ENCODE assay signal across 7 cellular contexts in the genomic region with DNA sequence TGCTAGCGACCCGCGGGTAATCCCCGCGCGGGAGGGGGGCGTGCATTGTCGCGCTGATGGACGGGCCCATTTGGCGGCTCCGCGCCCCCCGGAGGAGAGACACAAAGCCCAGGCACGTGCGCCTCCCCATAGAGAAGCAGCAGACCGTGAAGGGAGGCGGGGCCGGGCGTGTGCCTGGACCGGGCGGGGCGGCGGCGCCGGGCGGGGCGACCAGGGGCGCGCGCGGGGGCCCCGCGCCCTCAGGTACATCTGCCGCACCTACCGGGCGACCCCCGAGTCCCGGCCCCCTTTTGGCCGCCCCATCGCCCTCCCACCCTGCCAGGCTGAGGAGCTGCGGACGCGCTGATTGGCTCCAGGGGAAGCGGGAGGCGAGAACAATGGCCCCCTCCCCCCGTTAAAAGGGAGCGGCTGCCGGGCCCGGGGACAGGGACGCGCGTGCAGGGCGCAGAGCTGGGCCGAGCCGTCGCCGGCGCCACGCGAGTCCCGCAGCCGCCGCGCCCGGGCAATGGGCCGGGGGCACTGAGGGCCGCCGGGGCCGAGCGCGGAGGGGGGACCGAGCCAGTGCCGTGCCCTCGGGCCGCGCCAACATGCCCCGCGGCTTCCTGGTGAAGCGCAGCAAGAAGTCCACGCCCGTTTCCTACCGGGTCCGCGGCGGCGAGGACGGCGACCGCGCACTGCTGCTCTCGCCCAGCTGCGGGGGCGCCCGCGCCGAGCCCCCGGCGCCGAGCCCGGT. TPM values are rescaled to one million over a fixed set of nuclear protein-coding genes. Genes with fewer than 3 reads are reported as not detected.
DNase-seq lines count a peak whose midpoint lies in the region; ATAC-seq and TF ChIP-seq lines count a peak whose summit lies in the region.

INSM1 (plus strand) TSS at position 424 of the 733 bp plus-strand sequence; CDS start at position 588, 164 bp downstream.

- TF ChIP-seq CTCF in GM23338 (conservative IDR thresholded peaks at IDR 0.05; ENCODE audit: low read depth in 2 of 2) (no peak), RWPE1 (conservative IDR thresholded peaks at IDR 0.05; ENCODE audit: low read depth) (no peak)

- no peaks in the 10 kb centered on the region for H3K36me3 ChIP-seq in GM23338 (ENCODE audit: insufficient read depth)

- peak; percentile 3; the same call in 2 of the 3 replicates for ATAC-seq in GM23338
- ATAC-seq in memory B cell (ENCODE audit: low read depth), result no peak
- no peak for ATAC-seq in GM21528 (IDR thresholded peaks at IDR 0.05; ENCODE audit: low FRiP score, unreplicated experiment)
- no peak for ATAC-seq in HG03378 (IDR thresholded peaks at IDR 0.05; ENCODE audit: unreplicated experiment)

- H3K27ac ChIP-seq in GM23338 (ENCODE audit: low read depth), result no peak within 1 kb of the TSS
- H3K27ac ChIP-seq in RWPE1, result no peak within 1 kb of the TSS

- H3K4me3 Mint-ChIP-seq in GM23338 (peak within 1 kb of the TSS; percentile 78), memory B cell (peak within 1 kb of the TSS; percentile 87)

- peak within 1 kb of the TSS; percentile 93 for H3K4me2 ChIP-seq in GM23338

- no peaks in the 10 kb centered on the region for H3K9me2 ChIP-seq in GM23338 (ENCODE audit: insufficient read depth)

- H3K79me2 ChIP-seq in GM23338 (replicated peaks; ENCODE audit: insufficient read depth), result no peaks in the 10 kb centered on the region

- H4K20me1 ChIP-seq in GM23338 (replicated peaks; ENCODE audit: insufficient read depth), result no peaks in the 10 kb centered on the region

- H2AFZ ChIP-seq in GM23338, result peak within 1 kb of the TSS; percentile 92

- peaks cover 40% of the 10 kb centered on the region for H3K4me1 ChIP-seq in GM23338 (ENCODE audit: insufficient read depth)

- peaks cover 83% of the 10 kb centered on the region for H3K27me3 ChIP-seq in GM23338 (ENCODE audit: insufficient read depth)

- H3F3A ChIP-seq in GM23338 (replicated peaks; ENCODE audit: low read depth), result peaks cover 11% of the 10 kb centered on the region; the same call in 1 of the 2 replicates

- peak; percentile 75 for DNase-seq in GM23338 (ENCODE audit: low spot score)
- DNase-seq in NCI-H2107 (lab: John Stamatoyannopoulos, UW), result peak; percentile 95
- DNase-seq in amygdala (lab: John Stamatoyannopoulos, UW), result peak in 36 of 56 donors; percentile 21 to 86 (median 56)
- DNase-seq in memory B cell (ENCODE audit: low spot score in 2 of 2), result peak in 1 of 2 donors; percentile 16
- DNase-seq in RWPE1 (ENCODE audit: low spot score), result no peak

- POLR2A ChIA-PET in RWPE1 (lab: Yijun Ruan, JAX; ENCODE audit: low non-redundant PET), result no interaction called here

- H3K4me1 Mint-ChIP-seq in GM23338 (peaks cover 42% of the 10 kb centered on the region), memory B cell (peaks cover 21% of the 10 kb centered on the region)

- H3K9me3 Mint-ChIP-seq in GM23338 (peaks cover 5% of the 10 kb centered on the region; the same call in 2 of the 3 replicates), memory B cell (no peaks in the 10 kb centered on the region)

- H3K27ac Mint-ChIP-seq in GM23338, result no peak within 1 kb of the TSS
- H3K27ac Mint-ChIP-seq in memory B cell, result no peak within 1 kb of the TSS

- CTCF ChIA-PET in RWPE1 (lab: Yijun Ruan, JAX), result no interaction called here

- peaks cover 79% of the 10 kb centered on the region for H3K27me3 Mint-ChIP-seq in GM23338 (ENCODE audit: insufficient read depth, low read depth, poor library complexity)
- H3K27me3 Mint-ChIP-seq in memory B cell, result peaks cover 32% of the 10 kb centered on the region

- H3K36me3 Mint-ChIP-seq in GM23338 (ENCODE audit: low read depth) (no peaks in the 10 kb centered on the region; the same call in 2 of the 3 replicates), memory B cell (no peaks in the 10 kb centered on the region)

- peak within 1 kb of the TSS; percentile 67 for H3K4me3 ChIP-seq in GM23338

TF ChIP-seq in GM23338, 12 proteins besides CTCF, POLR2A, EP300 and RAD21 (continues in another document):
- TF ChIP-seq, protein P1, sequence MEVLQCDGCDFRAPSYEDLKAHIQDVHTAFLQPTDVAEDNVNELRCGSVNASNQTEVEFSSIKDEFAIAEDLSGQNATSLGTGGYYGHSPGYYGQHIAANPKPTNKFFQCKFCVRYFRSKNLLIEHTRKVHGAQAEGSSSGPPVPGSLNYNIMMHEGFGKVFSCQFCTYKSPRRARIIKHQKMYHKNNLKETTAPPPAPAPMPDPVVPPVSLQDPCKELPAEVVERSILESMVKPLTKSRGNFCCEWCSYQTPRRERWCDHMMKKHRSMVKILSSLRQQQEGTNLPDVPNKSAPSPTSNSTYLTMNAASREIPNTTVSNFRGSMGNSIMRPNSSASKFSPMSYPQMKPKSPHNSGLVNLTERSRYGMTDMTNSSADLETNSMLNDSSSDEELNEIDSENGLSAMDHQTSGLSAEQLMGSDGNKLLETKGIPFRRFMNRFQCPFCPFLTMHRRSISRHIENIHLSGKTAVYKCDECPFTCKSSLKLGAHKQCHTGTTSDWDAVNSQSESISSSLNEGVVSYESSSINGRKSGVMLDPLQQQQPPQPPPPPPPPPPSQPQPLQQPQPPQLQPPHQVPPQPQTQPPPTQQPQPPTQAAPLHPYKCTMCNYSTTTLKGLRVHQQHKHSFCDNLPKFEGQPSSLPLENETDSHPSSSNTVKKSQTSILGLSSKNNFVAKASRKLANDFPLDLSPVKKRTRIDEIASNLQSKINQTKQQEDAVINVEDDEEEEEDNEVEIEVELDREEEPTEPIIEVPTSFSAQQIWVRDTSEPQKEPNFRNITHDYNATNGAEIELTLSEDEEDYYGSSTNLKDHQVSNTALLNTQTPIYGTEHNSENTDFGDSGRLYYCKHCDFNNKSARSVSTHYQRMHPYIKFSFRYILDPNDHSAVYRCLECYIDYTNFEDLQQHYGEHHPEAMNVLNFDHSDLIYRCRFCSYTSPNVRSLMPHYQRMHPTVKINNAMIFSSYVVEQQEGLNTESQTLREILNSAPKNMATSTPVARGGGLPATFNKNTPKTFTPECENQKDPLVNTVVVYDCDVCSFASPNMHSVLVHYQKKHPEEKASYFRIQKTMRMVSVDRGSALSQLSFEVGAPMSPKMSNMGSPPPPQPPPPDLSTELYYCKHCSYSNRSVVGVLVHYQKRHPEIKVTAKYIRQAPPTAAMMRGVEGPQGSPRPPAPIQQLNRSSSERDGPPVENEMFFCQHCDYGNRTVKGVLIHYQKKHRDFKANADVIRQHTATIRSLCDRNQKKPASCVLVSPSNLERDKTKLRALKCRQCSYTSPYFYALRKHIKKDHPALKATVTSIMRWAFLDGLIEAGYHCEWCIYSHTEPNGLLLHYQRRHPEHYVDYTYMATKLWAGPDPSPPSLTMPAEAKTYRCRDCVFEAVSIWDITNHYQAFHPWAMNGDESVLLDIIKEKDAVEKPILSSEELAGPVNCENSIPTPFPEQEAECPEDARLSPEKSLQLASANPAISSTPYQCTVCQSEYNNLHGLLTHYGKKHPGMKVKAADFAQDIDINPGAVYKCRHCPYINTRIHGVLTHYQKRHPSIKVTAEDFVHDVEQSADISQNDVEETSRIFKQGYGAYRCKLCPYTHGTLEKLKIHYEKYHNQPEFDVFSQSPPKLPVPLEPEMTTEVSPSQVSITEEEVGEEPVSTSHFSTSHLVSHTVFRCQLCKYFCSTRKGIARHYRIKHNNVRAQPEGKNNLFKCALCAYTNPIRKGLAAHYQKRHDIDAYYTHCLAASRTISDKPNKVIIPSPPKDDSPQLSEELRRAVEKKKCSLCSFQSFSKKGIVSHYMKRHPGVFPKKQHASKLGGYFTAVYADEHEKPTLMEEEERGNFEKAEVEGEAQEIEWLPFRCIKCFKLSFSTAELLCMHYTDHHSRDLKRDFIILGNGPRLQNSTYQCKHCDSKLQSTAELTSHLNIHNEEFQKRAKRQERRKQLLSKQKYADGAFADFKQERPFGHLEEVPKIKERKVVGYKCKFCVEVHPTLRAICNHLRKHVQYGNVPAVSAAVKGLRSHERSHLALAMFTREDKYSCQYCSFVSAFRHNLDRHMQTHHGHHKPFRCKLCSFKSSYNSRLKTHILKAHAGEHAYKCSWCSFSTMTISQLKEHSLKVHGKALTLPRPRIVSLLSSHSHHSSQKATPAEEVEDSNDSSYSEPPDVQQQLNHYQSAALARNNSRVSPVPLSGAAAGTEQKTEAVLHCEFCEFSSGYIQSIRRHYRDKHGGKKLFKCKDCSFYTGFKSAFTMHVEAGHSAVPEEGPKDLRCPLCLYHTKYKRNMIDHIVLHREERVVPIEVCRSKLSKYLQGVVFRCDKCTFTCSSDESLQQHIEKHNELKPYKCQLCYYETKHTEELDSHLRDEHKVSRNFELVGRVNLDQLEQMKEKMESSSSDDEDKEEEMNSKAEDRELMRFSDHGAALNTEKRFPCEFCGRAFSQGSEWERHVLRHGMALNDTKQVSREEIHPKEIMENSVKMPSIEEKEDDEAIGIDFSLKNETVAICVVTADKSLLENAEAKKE (CRISPR knock-in tag; IDR thresholded peaks at IDR 0.05), result no peak
- TF ChIP-seq STAT1 (IDR thresholded peaks at IDR 0.05; ENCODE audit: unreplicated experiment) (no peak), ETS1 (IDR thresholded peaks at IDR 0.05) (no peak), EZH2 (IDR thresholded peaks at IDR 0.05; ENCODE audit: low read depth, unreplicated experiment) (no peak), EZH2phosphoT487 (IDR thresholded peaks at IDR 0.05; ENCODE audit: unreplicated experiment) (no peak), JUNB (IDR thresholded peaks at IDR 0.05; ENCODE audit: unreplicated experiment) (no peak), ZNF114 (CRISPR knock-in tag; IDR thresholded peaks at IDR 0.05) (no peak)

RNA-seq across cellular contexts. Expression of gene INSM1, which starts in this region (rescaled TPM):
- 1.2 and 2.2 TPM in 2 replicates for total RNA-seq in GM23338 (2014; rRNA removed; shearing (Covaris generic))
- polyA plus RNA-seq in GM23338 (2016; fragmentation: Nextera tagmentation; extraction: Ambion mirVana), result 0.55 and 0.61 TPM in 2 replicates
